Comparison of ENCODE assay signal across 16 cellular contexts in the genomic region with DNA sequence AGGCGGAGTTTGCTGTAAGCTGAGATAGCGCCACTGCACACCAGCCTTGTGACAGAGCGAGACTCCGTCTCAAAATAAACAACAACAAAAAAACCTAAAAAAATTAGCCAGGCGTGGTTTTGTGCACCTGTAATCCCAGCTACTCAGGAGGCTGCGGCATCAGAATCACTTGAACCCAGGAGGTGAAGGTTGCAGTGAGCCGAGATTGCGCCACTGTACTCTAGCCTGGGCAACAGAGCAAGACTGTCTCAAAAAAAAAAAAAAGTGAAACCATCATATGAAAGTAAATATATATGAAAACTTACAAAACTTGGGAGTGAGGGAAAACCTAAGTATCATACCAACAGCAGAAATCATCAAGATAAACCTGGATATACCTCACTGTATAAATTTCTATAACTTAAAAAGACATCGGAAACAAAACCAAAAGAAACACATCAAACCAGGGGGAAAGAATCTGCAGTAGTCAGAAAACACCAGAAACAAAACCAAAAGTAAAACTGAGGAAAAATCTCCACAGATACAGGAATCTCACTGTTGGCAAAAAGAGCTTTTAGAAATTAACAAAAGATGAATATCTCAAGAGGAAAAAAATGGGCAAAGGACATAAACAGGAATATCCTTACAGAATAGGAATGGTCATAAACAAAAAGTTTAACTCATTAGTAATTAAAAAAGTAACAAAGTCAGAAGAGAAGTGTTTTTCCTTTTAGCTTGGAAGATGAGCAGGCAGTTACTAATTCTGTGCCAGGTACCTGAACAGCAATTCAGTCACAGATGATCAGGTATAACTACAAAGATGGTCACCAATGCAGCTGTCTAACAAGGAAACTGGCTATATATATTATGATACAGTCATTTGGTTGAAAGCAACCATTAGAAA. TPM values are rescaled to one million over a fixed set of nuclear protein-coding genes. Genes with fewer than 3 reads are reported as not detected.
A peak's percentile ranks its signal among the peaks of the same experiment; 100 is the strongest.
DNase-seq lines count a peak whose midpoint lies in the region; ATAC-seq lines count a peak whose summit lies in the region.
"Had no signal": no experiment of that assay in that cellular context is flagged by ENCODE, and none has a peak within 500 bp of the region (broad histone marks: within the 10 kb centered on the region; RNA-seq: fewer than 3 reads in every experiment).

No MANE protein-coding gene starts in this region.

- H3K4me3 Mint-ChIP-seq in activated T-cell treated with anti-CD3 and anti-CD28 coated beads, Interleukin-2, amount 50 U/mL, for 4 hours: peak overlapping the region; percentile 67
- H3K4me3 Mint-ChIP-seq in activated naive CD8-positive, alpha-beta T cell treated with anti-CD3 and anti-CD28 coated beads, Interleukin-2, amount 50 U/mL, for 24 hours: peak overlapping the region; percentile 46
- peak overlapping the region; percentile 26 to 58 for H3K4me3 Mint-ChIP-seq in stimulated activated naive B cell treated with anti-CD40 and anti-IgM and Interleukin-4, amounts not matched to agents 10 μg/mL and 1 μg/mL and 100 μg/mL, for 72 hours

- peak overlapping the region; percentile 55 for H3K27ac Mint-ChIP-seq in activated naive CD8-positive, alpha-beta T cell treated with anti-CD3 and anti-CD28 coated beads, Interleukin-2, amount 50 U/mL, for 24 hours
- H3K27ac Mint-ChIP-seq in stimulated activated naive B cell treated with anti-CD40 and anti-IgM and Interleukin-4, amounts not matched to agents 10 μg/mL and 1 μg/mL and 100 μg/mL, for 72 hours: peak overlapping the region; percentile 52

- DNase-seq in activated T-cell treated with anti-CD3 and anti-CD28 coated beads, Interleukin-2, amount 50 U/mL, for 4 hours: no peak
- DNase-seq in activated T-cell treated with anti-CD3 and anti-CD28 coated beads for 4 hours (no peak), SJCRH30 (no peak), cerebellum (ENCODE audit: low spot score) (no peak)
- DNase-seq in activated naive CD8-positive, alpha-beta T cell treated with anti-CD3 and anti-CD28 coated beads, Interleukin-2, amount 50 U/mL, for 24 hours: no peak
- DNase-seq in stimulated activated naive B cell treated with anti-CD40 and anti-IgM and Interleukin-4, amounts not matched to agents 10 μg/mL and 1 μg/mL and 100 μg/mL, for 72 hours: no peak
- DNase-seq in stimulated activated CD4-positive, alpha-beta T cell treated with anti-CD3 and anti-CD28 coated beads, Interleukin-4, amount 100 ng/mL, for 24 hours: no peak
- DNase-seq: activated gamma-delta T cell treated with Interleukin-2 at 50 U/mL for 16 hours, esophagus squamous epithelium, NCI-H187, NCI-H748 treated with DMSO at 0.1 percent for 48 hours, SIG-M5 had no signal

- H3K4me3 ChIP-seq in SJCRH30: no peak overlapping the region
- H3K4me3 ChIP-seq: esophagus squamous epithelium, K562, prostate gland, vagina had no signal

- no peaks in the 10 kb centered on the region for H3K27me3 ChIP-seq in SJCRH30
- H3K27me3 ChIP-seq: esophagus squamous epithelium, vagina had no signal

- peaks cover 37% of the 10 kb centered on the region for H3K36me3 ChIP-seq in SJCRH30
- H3K36me3 ChIP-seq: prostate gland, vagina had no signal

- H3K27ac ChIP-seq in SJCRH30: no peak overlapping the region
- H3K27ac ChIP-seq: esophagus squamous epithelium, prostate gland, vagina had no signal

- H3K9me3 Mint-ChIP-seq in activated T-cell treated with anti-CD3 and anti-CD28 coated beads, Interleukin-2, amount 50 U/mL, for 4 hours: no peaks in the 10 kb centered on the region
- H3K9me3 Mint-ChIP-seq in activated naive CD8-positive, alpha-beta T cell treated with anti-CD3 and anti-CD28 coated beads, Interleukin-2, amount 50 U/mL, for 24 hours: no peaks in the 10 kb centered on the region
- no peaks in the 10 kb centered on the region for H3K9me3 Mint-ChIP-seq in stimulated activated naive B cell treated with anti-CD40 and anti-IgM and Interleukin-4, amounts not matched to agents 10 μg/mL and 1 μg/mL and 100 μg/mL, for 72 hours

- peaks cover 18% of the 10 kb centered on the region for H3K27me3 Mint-ChIP-seq in activated T-cell treated with anti-CD3 and anti-CD28 coated beads, Interleukin-2, amount 50 U/mL, for 4 hours (ENCODE audit: low read depth)
- H3K27me3 Mint-ChIP-seq in activated naive CD8-positive, alpha-beta T cell treated with anti-CD3 and anti-CD28 coated beads, Interleukin-2, amount 50 U/mL, for 24 hours: peaks cover 21% of the 10 kb centered on the region
- no peaks in the 10 kb centered on the region for H3K27me3 Mint-ChIP-seq in stimulated activated naive B cell treated with anti-CD40 and anti-IgM and Interleukin-4, amounts not matched to agents 10 μg/mL and 1 μg/mL and 100 μg/mL, for 72 hours

- H3K36me3 Mint-ChIP-seq in activated T-cell treated with anti-CD3 and anti-CD28 coated beads, Interleukin-2, amount 50 U/mL, for 4 hours (ENCODE audit: insufficient read depth): no peaks in the 10 kb centered on the region
- H3K36me3 Mint-ChIP-seq in activated naive CD8-positive, alpha-beta T cell treated with anti-CD3 and anti-CD28 coated beads, Interleukin-2, amount 50 U/mL, for 24 hours (ENCODE audit: low read depth): no peaks in the 10 kb centered on the region
- no peaks in the 10 kb centered on the region for H3K36me3 Mint-ChIP-seq in stimulated activated naive B cell treated with anti-CD40 and anti-IgM and Interleukin-4, amounts not matched to agents 10 μg/mL and 1 μg/mL and 100 μg/mL, for 72 hours

- no peaks in the 10 kb centered on the region for H3K4me1 ChIP-seq in SJCRH30
- H3K4me1 ChIP-seq: esophagus squamous epithelium, prostate gland had no signal

- ATAC-seq in activated T-cell treated with anti-CD3 and anti-CD28 coated beads, Interleukin-2, amount 50 U/mL, for 4 hours: peak; percentile 70 to 71
- peak; percentile 44 for ATAC-seq in HG03175 (IDR thresholded peaks at IDR 0.05; ENCODE audit: unreplicated experiment)
- peak; percentile 41 for ATAC-seq in activated naive CD8-positive, alpha-beta T cell treated with anti-CD3 and anti-CD28 coated beads, Interleukin-2, amount 50 U/mL, for 24 hours
- ATAC-seq in stimulated activated naive B cell treated with anti-CD40 and anti-IgM and Interleukin-4, amounts not matched to agents 10 μg/mL and 1 μg/mL and 100 μg/mL, for 72 hours (replicated peaks): peak in 1 of 2 donors; percentile 46
- ATAC-seq: K562 had no signal

- peaks cover 7% of the 10 kb centered on the region for H3K4me1 Mint-ChIP-seq in activated T-cell treated with anti-CD3 and anti-CD28 coated beads, Interleukin-2, amount 50 U/mL, for 4 hours (ENCODE audit: low read depth)
- H3K4me1 Mint-ChIP-seq in activated naive CD8-positive, alpha-beta T cell treated with anti-CD3 and anti-CD28 coated beads, Interleukin-2, amount 50 U/mL, for 24 hours: peaks cover 11% of the 10 kb centered on the region
- H3K4me1 Mint-ChIP-seq in stimulated activated naive B cell treated with anti-CD40 and anti-IgM and Interleukin-4, amounts not matched to agents 10 μg/mL and 1 μg/mL and 100 μg/mL, for 72 hours: peaks cover 0 to 17% of the 10 kb centered on the region in 2 donors

- no peaks in the 10 kb centered on the region for H3K9me3 ChIP-seq in SJCRH30 (replicated peaks)
- H3K9me3 ChIP-seq: esophagus squamous epithelium, prostate gland, vagina had no signal

RNA-seq across cellular contexts. Expression of a gene that starts 41.3 kb away (rescaled TPM):
- 1 to 10 TPM in 1 of 3 donors, under 1 TPM in 2; 0.66 to 1.2 (median 0.81) TPM for total RNA-seq in activated T-cell treated with anti-CD3 and anti-CD28 coated beads, Interleukin-2, amount 50 U/mL, for 4 hours
- total RNA-seq in SJCRH30 (2014; rRNA removed; shearing (Covaris generic)): 62.8 and 64.7 TPM in 2 replicates
- 44.8 TPM for total RNA-seq in cerebellum

Comparison
In these comparisons a context has a peak if more than half of its experiments do, and no peak if none do; other contexts are left out.
1. RNA of a gene that starts 41.3 kb away (total RNA-seq): 62.8 to 64.7 TPM in SJCRH30 and 44.8 TPM in cerebellum (single experiment); 0.66 to 1.2 TPM in activated T-cell treated with anti-CD3 and anti-CD28 coated beads, Interleukin-2, amount 50 U/mL, for 4 hours; every median in the first group is over 10 times any median in the second.
2. Peak in every context shown above with its lines, with median percentiles within 50 percentile points of each other: H3K4me3 Mint-ChIP-seq.